ENCODE assay signal across 16 cellular contexts in the genomic region with DNA sequence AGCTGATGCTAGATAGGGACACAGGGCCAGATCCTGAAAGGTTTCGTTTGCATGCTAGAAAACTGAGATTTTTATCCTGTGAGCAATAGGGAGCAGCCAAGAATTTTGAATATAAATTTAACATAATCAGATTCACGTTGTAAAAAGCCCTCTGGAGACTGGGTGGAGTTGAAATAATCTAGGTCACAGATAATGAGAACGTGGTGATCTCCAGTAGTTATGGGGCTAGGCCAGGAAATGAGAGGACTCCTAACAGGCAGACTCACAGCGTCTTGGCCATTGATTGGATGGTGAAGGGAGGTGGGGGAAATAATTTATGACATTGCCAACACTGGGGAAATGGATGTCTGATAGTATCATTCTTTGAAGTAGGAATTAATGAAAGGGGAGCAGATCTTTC.
A peak's percentile ranks its signal among the peaks of the same experiment; 100 is the strongest.
DNase-seq lines count a peak whose midpoint lies in the region; ATAC-seq and TF ChIP-seq lines count a peak whose summit lies in the region.
"Had no signal": no experiment of that assay in that cellular context is flagged by ENCODE, and none has a peak within 500 bp of the region (broad histone marks: within the 10 kb centered on the region; RNA-seq: fewer than 3 reads in every experiment).

No MANE protein-coding gene starts in this region.

- in situ Hi-C loops in ACHN (cut with HindIII; ENCODE audit: low pct_ligation_motif_present, low pct_unique_long_range_greater_than_20kb, low sequenced_read_pairs), result no loop called here

- CTCF ChIA-PET in SK-N-SH (lab: Yijun Ruan, JAX), result interaction anchor here (0.7 to 1.0 kb wide), 2 partner anchors 12 to 75 kb away, joined by 3 read pairs; no protein-coding TSS in a partner anchor

- H4K20me1 ChIP-seq in SK-N-SH (ENCODE audit: insufficient read depth), result no peaks in the 10 kb centered on the region
- H4K20me1 ChIP-seq: BLaER1 treated with 17β-estradiol and CSF1 and Interleukin-3, amounts not matched to agents 10 nM and 100 nM had no signal

- WGBS in SK-N-SH (ENCODE audit: low lambda C conversion rate), result 23% methylated on average over 4 of the region's 4 CpGs

- POLR2A ChIA-PET in SK-N-SH (lab: Yijun Ruan, JAX), result no interaction called here

- no peak for TF ChIP-seq RAD21 in SK-N-SH (IDR thresholded peaks at IDR 0.05; ENCODE audit: low read length)

- H3K79me2 ChIP-seq in SK-N-SH (ENCODE audit: insufficient read depth), result no peaks in the 10 kb centered on the region

- H3K27ac ChIP-seq in SK-N-SH (ENCODE audit: low read depth in 2 of 2, low read length in 1 of 2), result peak overlapping the region in 1 of 2 experiments; percentile 51; a peak in 2 of 4 replicates
- H3K27ac ChIP-seq: 22Rv1; A549; BLaER1 treated with 17β-estradiol and CSF1 and Interleukin-3, amounts not matched to agents 10 nM and 100 nM had no signal

- H3K36me3 ChIP-seq in SK-N-SH (replicated peaks in 1 of 2; ENCODE audit: control insufficient read depth in 1 of 2, insufficient read depth in 2 of 2, low read length in 1 of 2) (no peaks in the 10 kb centered on the region), adipocyte (ENCODE audit: control insufficient read depth, insufficient read depth, low read length, severe bottlenecking) (no peaks in the 10 kb centered on the region)
- H3K36me3 ChIP-seq: BLaER1 treated with 17β-estradiol and CSF1 and Interleukin-3, amounts not matched to agents 10 nM and 100 nM; HAP-1 had no signal

- no peak overlapping the region for H3K4me3 ChIP-seq in SK-N-SH (ENCODE audit: low read depth in 2 of 2, low read length in 1 of 2)
- no peak overlapping the region for H3K4me3 ChIP-seq in adipocyte (ENCODE audit: low read length)
- no peak overlapping the region for H3K4me3 ChIP-seq in fibroblast of the aortic adventitia (ENCODE audit: low read depth, low read length)
- H3K4me3 ChIP-seq: A549; BLaER1 treated with 17β-estradiol and CSF1 and Interleukin-3, amounts not matched to agents 10 nM and 100 nM; HAP-1 had no signal

- H3F3A ChIP-seq in SK-N-SH (replicated peaks; ENCODE audit: insufficient read depth), result no peaks in the 10 kb centered on the region

- H3K4me1 ChIP-seq in SK-N-SH (ENCODE audit: control insufficient read depth in 1 of 2, insufficient read depth in 2 of 2, low read depth in 1 of 2, low read length in 1 of 2) (peaks cover 0 to 9% of the 10 kb centered on the region in 2 experiments; a peak in 2 of 4 replicates), adipocyte (ENCODE audit: control insufficient read depth, insufficient read depth, low read length) (peaks cover 19% of the 10 kb centered on the region)
- H3K4me1 ChIP-seq: BLaER1 treated with 17β-estradiol and CSF1 and Interleukin-3, amounts not matched to agents 10 nM and 100 nM; HAP-1 had no signal

- no peak for ATAC-seq in SK-N-SH treated with all-trans-retinoic acid at 6 μM for 48 hours
- ATAC-seq: A549; CD8-positive, alpha-beta T cell; HepG2 had no signal

- H3K27me3 ChIP-seq in SK-N-SH (ENCODE audit: insufficient read depth) (no peaks in the 10 kb centered on the region), adipocyte (replicated peaks; ENCODE audit: control insufficient read depth, insufficient read depth, low read length) (no peaks in the 10 kb centered on the region)
- H3K27me3 ChIP-seq: BLaER1 treated with 17β-estradiol and CSF1 and Interleukin-3, amounts not matched to agents 10 nM and 100 nM had no signal

- peaks cover 4% of the 10 kb centered on the region; the same call in 1 of the 2 replicates for H3K9me3 ChIP-seq in SK-N-SH
- no peaks in the 10 kb centered on the region for H3K9me3 ChIP-seq in adipocyte (ENCODE audit: control insufficient read depth, low read length)
- H3K9me3 ChIP-seq: A549, HAP-1 had no signal

- peak in 1 of 2 experiments; percentile 21; a peak in 1 of 4 replicates for TF ChIP-seq EP300 in SK-N-SH (IDR thresholded peaks at IDR 0.05; ENCODE audit: borderline replicate concordance in 1 of 2, low read depth in 1 of 2, low read length in 1 of 2)

- H3K9ac ChIP-seq in SK-N-SH (no peak overlapping the region), adipocyte (ENCODE audit: low read length) (no peak overlapping the region)
- H3K9ac ChIP-seq: BLaER1 treated with 17β-estradiol and CSF1 and Interleukin-3, amounts not matched to agents 10 nM and 100 nM had no signal

- TF ChIP-seq CTCF in SK-N-SH (IDR thresholded peaks at IDR 0.05) (no peak), fibroblast of the aortic adventitia (IDR thresholded peaks at IDR 0.05; ENCODE audit: insufficient read depth, low read length) (no peak)

- peak; percentile 21 for DNase-seq in SK-N-SH
- DNase-seq in adipocyte (ENCODE audit: low read depth), result peak; percentile 15
- peak; percentile 62 for DNase-seq in fibroblast of the aortic adventitia (ENCODE audit: low read depth)
- DNase-seq in Kasumi-1 (lab: John Stamatoyannopoulos, UW), result no peak
- no peak for DNase-seq in ACHN
- no peak for DNase-seq in middle frontal gyrus (ENCODE audit: extremely low spot score, low spot score)
- DNase-seq: Calu3; CD8-positive, alpha-beta T cell; DMS79 treated with DMSO at 0.1 percent for 48 hours; GF-D8 had no signal

- H2AFZ ChIP-seq in SK-N-SH (ENCODE audit: low read depth), result no peak overlapping the region

- H3K9me2 ChIP-seq in SK-N-SH, result no peaks in the 10 kb centered on the region

- H3K4me2 ChIP-seq in SK-N-SH, result no peak overlapping the region
- H3K4me2 ChIP-seq: A549; BLaER1 treated with 17β-estradiol and CSF1 and Interleukin-3, amounts not matched to agents 10 nM and 100 nM had no signal

TF ChIP-seq in SK-N-SH, 30 proteins besides CTCF, POLR2A, EP300 and RAD21:
- TF ChIP-seq GABPA (IDR thresholded peaks at IDR 0.05; ENCODE audit: low read depth) (no peak), RCOR1 (IDR thresholded peaks at IDR 0.05; ENCODE audit: low read length) (0 out of 2 replicates have a peak, but pooled peaks have one; percentile 20), FOXJ3 (CRISPR knock-in tag; IDR thresholded peaks at IDR 0.05) (no peak), ELF1 (IDR thresholded peaks at IDR 0.05) (no peak)
- TF ChIP-seq, protein P1, sequence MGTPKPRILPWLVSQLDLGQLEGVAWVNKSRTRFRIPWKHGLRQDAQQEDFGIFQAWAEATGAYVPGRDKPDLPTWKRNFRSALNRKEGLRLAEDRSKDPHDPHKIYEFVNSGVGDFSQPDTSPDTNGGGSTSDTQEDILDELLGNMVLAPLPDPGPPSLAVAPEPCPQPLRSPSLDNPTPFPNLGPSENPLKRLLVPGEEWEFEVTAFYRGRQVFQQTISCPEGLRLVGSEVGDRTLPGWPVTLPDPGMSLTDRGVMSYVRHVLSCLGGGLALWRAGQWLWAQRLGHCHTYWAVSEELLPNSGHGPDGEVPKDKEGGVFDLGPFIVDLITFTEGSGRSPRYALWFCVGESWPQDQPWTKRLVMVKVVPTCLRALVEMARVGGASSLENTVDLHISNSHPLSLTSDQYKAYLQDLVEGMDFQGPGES (IDR thresholded peaks at IDR 0.05; ENCODE audit: low read depth, low read length), result no peak

TF ChIP-seq in SK-N-SH treated with all-trans-retinoic acid at 6 μM for 48 hours, 23 proteins besides CTCF, POLR2A, EP300 and RAD21:
- TF ChIP-seq ZNF8 (CRISPR knock-in tag; IDR thresholded peaks at IDR 0.05) (no peak), OSR1 (CRISPR knock-in tag; IDR thresholded peaks at IDR 0.05) (no peak), SNAI2 (CRISPR knock-in tag; IDR thresholded peaks at IDR 0.05) (no peak), PPARA (CRISPR knock-in tag; IDR thresholded peaks at IDR 0.05; ENCODE audit: borderline replicate concordance) (no peak), ARNTL (CRISPR knock-in tag; IDR thresholded peaks at IDR 0.05; ENCODE audit: borderline replicate concordance, low read depth) (no peak), TOX (CRISPR knock-in tag; IDR thresholded peaks at IDR 0.05; ENCODE audit: borderline replicate concordance) (no peak), TCF4 (CRISPR knock-in tag; IDR thresholded peaks at IDR 0.05; ENCODE audit: borderline replicate concordance) (no peak), BACH2 (CRISPR knock-in tag; IDR thresholded peaks at IDR 0.05; ENCODE audit: borderline replicate concordance) (no peak), ZNF70 (CRISPR knock-in tag; IDR thresholded peaks at IDR 0.05) (no peak), ZNF565 (CRISPR knock-in tag; conservative IDR thresholded peaks at IDR 0.05; ENCODE audit: low read depth) (no peak)
- TF ChIP-seq, protein P2, sequence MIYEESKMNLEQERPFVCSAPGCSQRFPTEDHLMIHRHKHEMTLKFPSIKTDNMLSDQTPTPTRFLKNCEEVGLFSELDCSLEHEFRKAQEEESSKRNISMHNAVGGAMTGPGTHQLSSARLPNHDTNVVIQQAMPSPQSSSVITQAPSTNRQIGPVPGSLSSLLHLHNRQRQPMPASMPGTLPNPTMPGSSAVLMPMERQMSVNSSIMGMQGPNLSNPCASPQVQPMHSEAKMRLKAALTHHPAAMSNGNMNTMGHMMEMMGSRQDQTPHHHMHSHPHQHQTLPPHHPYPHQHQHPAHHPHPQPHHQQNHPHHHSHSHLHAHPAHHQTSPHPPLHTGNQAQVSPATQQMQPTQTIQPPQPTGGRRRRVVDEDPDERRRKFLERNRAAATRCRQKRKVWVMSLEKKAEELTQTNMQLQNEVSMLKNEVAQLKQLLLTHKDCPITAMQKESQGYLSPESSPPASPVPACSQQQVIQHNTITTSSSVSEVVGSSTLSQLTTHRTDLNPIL (CRISPR knock-in tag; IDR thresholded peaks at IDR 0.05; ENCODE audit: low read depth), result no peak

Comparison
In these comparisons a context has a peak if more than half of its experiments do, and no peak if none do; other contexts are left out.
1. DNase-seq: peak in SK-N-SH (single experiment), adipocyte (single experiment) and fibroblast of the aortic adventitia (single experiment); none in Kasumi-1 (0 of 2), ACHN (single experiment) and middle frontal gyrus (single experiment).